In the genomic region with DNA sequence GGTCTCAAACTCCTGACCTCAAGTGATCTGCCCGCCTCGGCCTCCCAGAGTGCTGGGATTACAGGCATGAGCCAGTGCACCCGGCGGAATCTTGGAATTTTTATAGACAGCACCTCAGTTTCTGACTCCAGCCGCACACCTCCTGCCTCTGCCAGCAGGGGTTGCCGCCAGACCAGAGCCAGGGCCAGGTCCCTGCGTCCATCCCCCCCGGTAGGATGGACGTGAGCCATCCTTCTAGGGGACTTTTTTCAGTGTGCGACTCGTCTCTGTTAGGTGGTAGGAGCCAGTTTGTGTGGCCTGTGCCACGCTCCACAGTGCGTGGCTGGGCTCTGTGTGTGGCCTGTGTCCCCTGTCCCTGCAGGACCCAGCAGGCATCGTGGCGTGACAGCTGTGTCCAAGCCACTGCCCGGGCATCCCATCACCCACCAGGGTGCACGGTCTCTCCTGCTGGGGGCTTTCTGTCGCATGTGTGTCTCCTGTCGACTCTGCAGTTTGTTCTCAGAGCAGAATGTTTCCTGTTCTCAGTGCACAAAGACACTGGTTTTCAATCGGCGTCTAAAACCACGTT, we compare ENCODE assay signal across 1 cellular context.
TF ChIP-seq lines count a peak whose summit lies in the region.

No MANE protein-coding gene starts in this region.

TF ChIP-seq in IMR-90, 13 proteins besides CTCF, POLR2A, EP300 and RAD21:
- TF ChIP-seq MAZ (IDR thresholded peaks at IDR 0.05; ENCODE audit: borderline replicate concordance, low read depth, low read length) (no peak), MAFK (IDR thresholded peaks at IDR 0.05; ENCODE audit: low read depth, low read length) (no peak), CHD1 (IDR thresholded peaks at IDR 0.05; ENCODE audit: low read depth, low read length) (no peak), BHLHE40 (IDR thresholded peaks at IDR 0.05; ENCODE audit: low read depth, low read length) (no peak), USF2 (IDR thresholded peaks at IDR 0.05; ENCODE audit: low read depth, low read length) (no peak), RCOR1 (IDR thresholded peaks at IDR 0.05; ENCODE audit: insufficient replicate concordance, low read length) (no peak), CEBPB (IDR thresholded peaks at IDR 0.05; ENCODE audit: low read depth, low read length) (no peak), NFE2L2 (IDR thresholded peaks at IDR 0.05; ENCODE audit: low read depth, low read length) (no peak), SMC3 (IDR thresholded peaks at IDR 0.05; ENCODE audit: low read depth, low read length) (no peak), FOS (IDR thresholded peaks at IDR 0.05; ENCODE audit: low read depth, low read length) (no peak), MXI1 (IDR thresholded peaks at IDR 0.05; ENCODE audit: borderline replicate concordance, low read depth, low read length) (no peak), RFX5 (IDR thresholded peaks at IDR 0.05; ENCODE audit: low read depth, low read length) (no peak)
- TF ChIP-seq, protein P1, sequence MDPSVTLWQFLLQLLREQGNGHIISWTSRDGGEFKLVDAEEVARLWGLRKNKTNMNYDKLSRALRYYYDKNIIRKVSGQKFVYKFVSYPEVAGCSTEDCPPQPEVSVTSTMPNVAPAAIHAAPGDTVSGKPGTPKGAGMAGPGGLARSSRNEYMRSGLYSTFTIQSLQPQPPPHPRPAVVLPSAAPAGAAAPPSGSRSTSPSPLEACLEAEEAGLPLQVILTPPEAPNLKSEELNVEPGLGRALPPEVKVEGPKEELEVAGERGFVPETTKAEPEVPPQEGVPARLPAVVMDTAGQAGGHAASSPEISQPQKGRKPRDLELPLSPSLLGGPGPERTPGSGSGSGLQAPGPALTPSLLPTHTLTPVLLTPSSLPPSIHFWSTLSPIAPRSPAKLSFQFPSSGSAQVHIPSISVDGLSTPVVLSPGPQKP (IDR thresholded peaks at IDR 0.05; ENCODE audit: borderline replicate concordance, low read depth, low read length) = no peak
